ENCODE assay signal across 10 cellular contexts in genomic region chr6:111712398-111712797, GRCh38.
A peak's percentile ranks its signal among the peaks of the same experiment; 100 is the strongest.
DNase-seq lines count a peak whose midpoint lies in the region; ATAC-seq and TF ChIP-seq lines count a peak whose summit lies in the region.
"Had no signal": no experiment of that assay in that cellular context is flagged by ENCODE, and none has a peak within 500 bp of the region (broad histone marks: within the 10 kb centered on the region; RNA-seq: fewer than 3 reads in every experiment).

No MANE protein-coding gene starts in this region.

- H3K4me3 Mint-ChIP-seq in chondrocyte (ENCODE audit: unreplicated experiment) (no peak overlapping the region), mesothelial cell of epicardium (no peak overlapping the region)

- peaks cover 31% of the 10 kb centered on the region for H3K4me1 Mint-ChIP-seq in chondrocyte (ENCODE audit: low read depth)
- H3K4me1 Mint-ChIP-seq in mesothelial cell of epicardium: peaks cover 37% of the 10 kb centered on the region

- no peaks in the 10 kb centered on the region for H3K27me3 Mint-ChIP-seq in chondrocyte (ENCODE audit: low read depth)
- no peaks in the 10 kb centered on the region for H3K27me3 Mint-ChIP-seq in mesothelial cell of epicardium (ENCODE audit: low read depth)

- H3K9me3 Mint-ChIP-seq in chondrocyte (ENCODE audit: low read depth): no peaks in the 10 kb centered on the region
- H3K9me3 Mint-ChIP-seq in mesothelial cell of epicardium: no peaks in the 10 kb centered on the region

- peak; percentile 6 for DNase-seq in A172 (ENCODE audit: low spot score)
- DNase-seq in NCI-H2171 (lab: John Stamatoyannopoulos, UW): peak; percentile 55
- DNase-seq in chondrocyte (ENCODE audit: low spot score): no peak
- DNase-seq in mesothelial cell of epicardium (ENCODE audit: low spot score in 2 of 2, unreplicated experiment in 2 of 2): peak in 1 of 2 experiments; percentile 55
- DNase-seq in NCI-H2029 treated with DMSO at 0.1 percent for 48 hours (lab: John Stamatoyannopoulos, UW): no peak
- no peak for DNase-seq in cerebellar nuclear complex (lab: John Stamatoyannopoulos, UW)
- DNase-seq: NCI-H1417 treated with DMSO at 0.1 percent for 48 hours, SK-N-SH had no signal

- peak overlapping the region; percentile 68 for H3K27ac Mint-ChIP-seq in chondrocyte (ENCODE audit: unreplicated experiment)
- H3K27ac Mint-ChIP-seq in mesothelial cell of epicardium: peak overlapping the region; percentile 96

- H3K36me3 Mint-ChIP-seq in chondrocyte (ENCODE audit: low read depth) (peaks cover 5% of the 10 kb centered on the region), mesothelial cell of epicardium (peaks cover 8% of the 10 kb centered on the region)

- ATAC-seq in HG03571 (IDR thresholded peaks at IDR 0.05; ENCODE audit: unreplicated experiment) (no peak), HG03039 (IDR thresholded peaks at IDR 0.05; ENCODE audit: unreplicated experiment) (no peak)

- TF ChIP-seq CTCF in chondrocyte (IDR thresholded peaks at IDR 0.05): no peak
- no peak for TF ChIP-seq CTCF in mesothelial cell of epicardium (IDR thresholded peaks at IDR 0.05; ENCODE audit: unreplicated experiment)

Comparison
In these comparisons a context has a peak if more than half of its experiments do, and no peak if none do; other contexts are left out.
1. DNase-seq: peak in A172 (single experiment) and NCI-H2171 (single experiment); none in chondrocyte (single experiment), NCI-H2029 treated with DMSO at 0.1 percent for 48 hours (single experiment) and cerebellar nuclear complex (0 of 2).